ENCODE assay signal across 1 cellular context in the genomic region with DNA sequence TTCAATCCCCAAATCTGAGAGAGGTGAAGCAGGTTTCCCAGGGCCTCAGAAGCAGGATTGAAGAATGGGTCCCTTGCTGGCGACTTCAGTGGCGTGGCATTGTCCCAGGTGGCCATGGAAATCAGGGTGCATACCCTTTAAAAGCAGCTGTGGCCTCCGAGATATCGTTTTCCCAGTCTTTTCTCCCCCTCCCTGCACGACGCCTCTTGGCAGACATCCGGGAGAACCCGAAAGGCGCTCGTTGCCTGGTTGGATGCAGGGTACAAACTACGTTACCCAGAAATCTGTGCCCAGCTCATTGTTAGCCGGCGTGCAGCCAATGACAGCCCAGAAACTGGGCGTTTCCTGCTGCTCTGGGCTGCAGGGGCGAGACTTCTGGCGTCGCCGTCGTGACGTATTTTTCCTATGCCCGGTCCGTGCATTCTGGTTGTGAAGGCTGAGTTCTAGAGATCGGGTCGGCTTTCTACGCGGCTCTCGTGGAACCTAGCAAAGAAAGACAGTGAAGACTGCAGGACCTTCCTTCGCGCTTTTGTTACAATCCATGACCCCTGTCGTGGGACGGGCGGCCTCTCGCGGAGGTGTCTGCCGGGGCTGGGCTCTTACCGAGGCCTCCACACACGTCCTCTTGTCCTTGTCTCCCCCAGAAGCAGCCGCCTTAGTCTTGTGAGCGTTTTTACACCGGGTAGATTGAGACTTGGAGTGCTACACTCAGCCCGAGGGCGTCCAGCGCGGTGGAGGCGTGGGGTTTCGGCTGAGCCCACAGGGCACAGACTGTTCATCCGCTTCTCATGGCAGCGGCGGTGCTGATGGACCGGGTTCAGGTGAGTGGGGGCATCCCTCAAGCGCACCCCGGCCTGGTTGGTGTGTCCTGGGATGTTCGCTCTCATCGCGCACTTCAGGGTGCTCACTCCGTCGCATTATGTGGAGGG.
A peak's percentile ranks its signal among the peaks of the same experiment; 100 is the strongest.
TF ChIP-seq lines count a peak whose summit lies in the region.

A gene (plus strand): TSS at position 395 of the 929 bp plus-strand sequence. CDS start 394 bp downstream, at position 789.

TF ChIP-seq in HepG2, 621 proteins besides CTCF, POLR2A, EP300 and RAD21 (continued from another document and continues in another):
- TF ChIP-seq, protein P1, sequence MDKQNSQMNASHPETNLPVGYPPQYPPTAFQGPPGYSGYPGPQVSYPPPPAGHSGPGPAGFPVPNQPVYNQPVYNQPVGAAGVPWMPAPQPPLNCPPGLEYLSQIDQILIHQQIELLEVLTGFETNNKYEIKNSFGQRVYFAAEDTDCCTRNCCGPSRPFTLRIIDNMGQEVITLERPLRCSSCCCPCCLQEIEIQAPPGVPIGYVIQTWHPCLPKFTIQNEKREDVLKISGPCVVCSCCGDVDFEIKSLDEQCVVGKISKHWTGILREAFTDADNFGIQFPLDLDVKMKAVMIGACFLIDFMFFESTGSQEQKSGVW (CRISPR knock-in tag; IDR thresholded peaks at IDR 0.05; ENCODE audit: borderline replicate concordance), result no peak
- TF ChIP-seq ZNF777 (CRISPR knock-in tag; IDR thresholded peaks at IDR 0.05) (no peak), ZNF20 (CRISPR knock-in tag; IDR thresholded peaks at IDR 0.05) (no peak; the same call in 1 of the 2 replicates), SALL1 (CRISPR knock-in tag; IDR thresholded peaks at IDR 0.05) (peak; percentile 53), ATF7-NPFF (CRISPR knock-in tag; IDR thresholded peaks at IDR 0.05; ENCODE audit: low read depth) (no peak), TARDBP (CRISPR knock-in tag; IDR thresholded peaks at IDR 0.05) (no peak), GLI4 (CRISPR knock-in tag; IDR thresholded peaks at IDR 0.05; ENCODE audit: borderline replicate concordance) (no peak), ZFP62 (CRISPR knock-in tag; IDR thresholded peaks at IDR 0.05) (no peak), MAFF (IDR thresholded peaks at IDR 0.05; ENCODE audit: low read depth, low read length) (no peak), ZNF367 (CRISPR knock-in tag; IDR thresholded peaks at IDR 0.05; ENCODE audit: borderline replicate concordance) (no peak), SIX4 (CRISPR knock-in tag; IDR thresholded peaks at IDR 0.05) (no peak), ZNF446 (CRISPR knock-in tag; IDR thresholded peaks at IDR 0.05) (no peak; the same call in 1 of the 2 replicates), MAFK (conservative IDR thresholded peaks at IDR 0.05 in 1 of 2, IDR thresholded peaks at IDR 0.05 in 1 of 2; ENCODE audit: low read length in 2 of 2) (no peak), TBX3 (IDR thresholded peaks at IDR 0.05; ENCODE audit: borderline replicate concordance) (no peak), ZFX (CRISPR knock-in tag; IDR thresholded peaks at IDR 0.05; ENCODE audit: low read depth) (peak; percentile 88), RBAK (CRISPR knock-in tag; IDR thresholded peaks at IDR 0.05) (no peak), HMGA1 (CRISPR knock-in tag; conservative IDR thresholded peaks at IDR 0.05) (no peak), MXI1 (IDR thresholded peaks at IDR 0.05; ENCODE audit: borderline replicate concordance, low read depth, low read length) (peak; percentile 73; the same call in 1 of the 3 replicates), MAFG (CRISPR knock-in tag; IDR thresholded peaks at IDR 0.05) (no peak), ZNF335 (CRISPR knock-in tag; IDR thresholded peaks at IDR 0.05) (peak; percentile 57; the same call in 1 of the 2 replicates), RARG (CRISPR knock-in tag; IDR thresholded peaks at IDR 0.05; ENCODE audit: low read depth) (no peak), ZNF768 (CRISPR knock-in tag; IDR thresholded peaks at IDR 0.05) (peak; percentile 36; the same call in 1 of the 2 replicates), SMC3 (IDR thresholded peaks at IDR 0.05; ENCODE audit: low read length) (no peak), ZNF737 (CRISPR knock-in tag; IDR thresholded peaks at IDR 0.05; ENCODE audit: borderline replicate concordance) (no peak), MBNL3 (CRISPR knock-in tag; conservative IDR thresholded peaks at IDR 0.05) (no peak), U2AF2 (IDR thresholded peaks at IDR 0.05; ENCODE audit: low read depth, low read length) (no peak)
- TF ChIP-seq, protein P2, sequence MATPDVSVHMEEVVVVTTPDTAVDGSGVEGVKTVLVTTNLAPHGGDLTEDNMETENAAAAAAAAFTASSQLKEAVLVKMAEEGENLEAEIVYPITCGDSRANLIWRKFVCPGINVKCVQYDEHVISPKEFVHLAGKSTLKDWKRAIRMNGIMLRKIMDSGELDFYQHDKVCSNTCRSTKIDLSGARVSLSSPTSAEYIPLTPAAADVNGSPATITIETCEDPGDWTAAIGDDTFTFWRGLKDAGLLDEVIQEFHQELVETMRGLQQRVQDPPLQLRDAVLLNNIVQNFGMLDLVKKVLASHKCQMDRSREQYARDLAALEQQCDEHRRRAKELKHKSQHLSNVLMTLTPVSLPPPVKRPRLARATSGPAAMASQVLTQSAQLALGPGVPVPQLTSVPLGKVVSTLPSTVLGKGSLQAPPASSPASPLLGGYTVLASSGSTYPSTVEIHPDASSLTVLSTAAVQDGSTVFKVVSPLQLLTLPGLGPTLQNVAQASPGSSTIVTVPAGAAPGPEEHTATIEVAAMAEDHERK (CRISPR knock-in tag; IDR thresholded peaks at IDR 0.05; ENCODE audit: low read depth), result no peak; the same call in 1 of the 2 replicates
- TF ChIP-seq, protein P3, sequence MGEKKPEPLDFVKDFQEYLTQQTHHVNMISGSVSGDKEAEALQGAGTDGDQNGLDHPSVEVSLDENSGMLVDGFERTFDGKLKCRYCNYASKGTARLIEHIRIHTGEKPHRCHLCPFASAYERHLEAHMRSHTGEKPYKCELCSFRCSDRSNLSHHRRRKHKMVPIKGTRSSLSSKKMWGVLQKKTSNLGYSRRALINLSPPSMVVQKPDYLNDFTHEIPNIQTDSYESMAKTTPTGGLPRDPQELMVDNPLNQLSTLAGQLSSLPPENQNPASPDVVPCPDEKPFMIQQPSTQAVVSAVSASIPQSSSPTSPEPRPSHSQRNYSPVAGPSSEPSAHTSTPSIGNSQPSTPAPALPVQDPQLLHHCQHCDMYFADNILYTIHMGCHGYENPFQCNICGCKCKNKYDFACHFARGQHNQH (CRISPR knock-in tag; IDR thresholded peaks at IDR 0.05), result 0 out of 2 replicates have a peak, but pooled peaks have one; percentile 35
- TF ChIP-seq, protein P4, sequence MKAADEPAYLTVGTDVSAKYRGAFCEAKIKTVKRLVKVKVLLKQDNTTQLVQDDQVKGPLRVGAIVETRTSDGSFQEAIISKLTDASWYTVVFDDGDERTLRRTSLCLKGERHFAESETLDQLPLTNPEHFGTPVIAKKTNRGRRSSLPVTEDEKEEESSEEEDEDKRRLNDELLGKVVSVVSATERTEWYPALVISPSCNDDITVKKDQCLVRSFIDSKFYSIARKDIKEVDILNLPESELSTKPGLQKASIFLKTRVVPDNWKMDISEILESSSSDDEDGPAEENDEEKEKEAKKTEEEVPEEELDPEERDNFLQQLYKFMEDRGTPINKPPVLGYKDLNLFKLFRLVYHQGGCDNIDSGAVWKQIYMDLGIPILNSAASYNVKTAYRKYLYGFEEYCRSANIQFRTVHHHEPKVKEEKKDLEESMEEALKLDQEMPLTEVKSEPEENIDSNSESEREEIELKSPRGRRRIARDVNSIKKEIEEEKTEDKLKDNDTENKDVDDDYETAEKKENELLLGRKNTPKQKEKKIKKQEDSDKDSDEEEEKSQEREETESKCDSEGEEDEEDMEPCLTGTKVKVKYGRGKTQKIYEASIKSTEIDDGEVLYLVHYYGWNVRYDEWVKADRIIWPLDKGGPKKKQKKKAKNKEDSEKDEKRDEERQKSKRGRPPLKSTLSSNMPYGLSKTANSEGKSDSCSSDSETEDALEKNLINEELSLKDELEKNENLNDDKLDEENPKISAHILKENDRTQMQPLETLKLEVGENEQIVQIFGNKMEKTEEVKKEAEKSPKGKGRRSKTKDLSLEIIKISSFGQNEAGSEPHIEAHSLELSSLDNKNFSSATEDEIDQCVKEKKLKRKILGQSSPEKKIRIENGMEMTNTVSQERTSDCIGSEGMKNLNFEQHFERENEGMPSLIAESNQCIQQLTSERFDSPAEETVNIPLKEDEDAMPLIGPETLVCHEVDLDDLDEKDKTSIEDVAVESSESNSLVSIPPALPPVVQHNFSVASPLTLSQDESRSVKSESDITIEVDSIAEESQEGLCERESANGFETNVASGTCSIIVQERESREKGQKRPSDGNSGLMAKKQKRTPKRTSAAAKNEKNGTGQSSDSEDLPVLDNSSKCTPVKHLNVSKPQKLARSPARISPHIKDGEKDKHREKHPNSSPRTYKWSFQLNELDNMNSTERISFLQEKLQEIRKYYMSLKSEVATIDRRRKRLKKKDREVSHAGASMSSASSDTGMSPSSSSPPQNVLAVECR (CRISPR knock-in tag; IDR thresholded peaks at IDR 0.05; ENCODE audit: borderline replicate concordance), result peak; percentile 76; the same call in 1 of the 2 replicates
- TF ChIP-seq, protein P5, sequence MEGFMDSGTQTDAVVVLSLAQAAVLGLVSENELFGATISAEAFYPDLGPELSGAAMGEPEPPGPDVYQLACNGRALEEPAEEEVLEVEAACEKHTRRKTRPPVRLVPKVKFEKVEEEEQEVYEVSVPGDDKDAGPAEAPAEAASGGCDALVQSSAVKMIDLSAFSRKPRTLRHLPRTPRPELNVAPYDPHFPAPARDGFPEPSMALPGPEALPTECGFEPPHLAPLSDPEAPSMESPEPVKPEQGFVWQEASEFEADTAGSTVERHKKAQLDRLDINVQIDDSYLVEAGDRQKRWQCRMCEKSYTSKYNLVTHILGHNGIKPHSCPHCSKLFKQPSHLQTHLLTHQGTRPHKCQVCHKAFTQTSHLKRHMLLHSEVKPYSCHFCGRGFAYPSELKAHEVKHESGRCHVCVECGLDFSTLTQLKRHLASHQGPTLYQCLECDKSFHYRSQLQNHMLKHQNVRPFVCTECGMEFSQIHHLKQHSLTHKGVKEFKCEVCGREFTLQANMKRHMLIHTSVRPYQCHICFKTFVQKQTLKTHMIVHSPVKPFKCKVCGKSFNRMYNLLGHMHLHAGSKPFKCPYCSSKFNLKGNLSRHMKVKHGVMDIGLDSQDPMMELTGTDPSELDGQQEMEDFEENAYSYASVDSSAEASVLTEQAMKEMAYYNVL (CRISPR knock-in tag; IDR thresholded peaks at IDR 0.05; ENCODE audit: borderline replicate concordance), result no peak
- TF ChIP-seq, protein P6, sequence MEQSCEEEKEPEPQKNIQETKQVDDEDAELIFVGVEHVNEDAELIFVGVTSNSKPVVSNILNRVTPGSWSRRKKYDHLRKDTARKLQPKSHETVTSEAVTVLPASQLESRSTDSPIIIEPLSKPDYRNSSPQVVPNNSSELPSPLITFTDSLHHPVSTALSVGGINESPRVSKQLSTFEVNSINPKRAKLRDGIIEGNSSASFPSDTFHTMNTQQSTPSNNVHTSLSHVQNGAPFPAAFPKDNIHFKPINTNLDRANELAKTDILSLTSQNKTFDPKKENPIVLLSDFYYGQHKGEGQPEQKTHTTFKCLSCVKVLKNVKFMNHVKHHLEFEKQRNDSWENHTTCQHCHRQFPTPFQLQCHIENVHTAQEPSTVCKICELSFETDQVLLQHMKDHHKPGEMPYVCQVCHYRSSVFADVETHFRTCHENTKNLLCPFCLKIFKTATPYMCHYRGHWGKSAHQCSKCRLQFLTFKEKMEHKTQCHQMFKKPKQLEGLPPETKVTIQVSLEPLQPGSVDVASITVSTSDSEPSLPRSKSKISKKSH (CRISPR knock-in tag; IDR thresholded peaks at IDR 0.05; ENCODE audit: borderline replicate concordance), result peak; percentile 15; the same call in 1 of the 2 replicates
- TF ChIP-seq, protein P7, sequence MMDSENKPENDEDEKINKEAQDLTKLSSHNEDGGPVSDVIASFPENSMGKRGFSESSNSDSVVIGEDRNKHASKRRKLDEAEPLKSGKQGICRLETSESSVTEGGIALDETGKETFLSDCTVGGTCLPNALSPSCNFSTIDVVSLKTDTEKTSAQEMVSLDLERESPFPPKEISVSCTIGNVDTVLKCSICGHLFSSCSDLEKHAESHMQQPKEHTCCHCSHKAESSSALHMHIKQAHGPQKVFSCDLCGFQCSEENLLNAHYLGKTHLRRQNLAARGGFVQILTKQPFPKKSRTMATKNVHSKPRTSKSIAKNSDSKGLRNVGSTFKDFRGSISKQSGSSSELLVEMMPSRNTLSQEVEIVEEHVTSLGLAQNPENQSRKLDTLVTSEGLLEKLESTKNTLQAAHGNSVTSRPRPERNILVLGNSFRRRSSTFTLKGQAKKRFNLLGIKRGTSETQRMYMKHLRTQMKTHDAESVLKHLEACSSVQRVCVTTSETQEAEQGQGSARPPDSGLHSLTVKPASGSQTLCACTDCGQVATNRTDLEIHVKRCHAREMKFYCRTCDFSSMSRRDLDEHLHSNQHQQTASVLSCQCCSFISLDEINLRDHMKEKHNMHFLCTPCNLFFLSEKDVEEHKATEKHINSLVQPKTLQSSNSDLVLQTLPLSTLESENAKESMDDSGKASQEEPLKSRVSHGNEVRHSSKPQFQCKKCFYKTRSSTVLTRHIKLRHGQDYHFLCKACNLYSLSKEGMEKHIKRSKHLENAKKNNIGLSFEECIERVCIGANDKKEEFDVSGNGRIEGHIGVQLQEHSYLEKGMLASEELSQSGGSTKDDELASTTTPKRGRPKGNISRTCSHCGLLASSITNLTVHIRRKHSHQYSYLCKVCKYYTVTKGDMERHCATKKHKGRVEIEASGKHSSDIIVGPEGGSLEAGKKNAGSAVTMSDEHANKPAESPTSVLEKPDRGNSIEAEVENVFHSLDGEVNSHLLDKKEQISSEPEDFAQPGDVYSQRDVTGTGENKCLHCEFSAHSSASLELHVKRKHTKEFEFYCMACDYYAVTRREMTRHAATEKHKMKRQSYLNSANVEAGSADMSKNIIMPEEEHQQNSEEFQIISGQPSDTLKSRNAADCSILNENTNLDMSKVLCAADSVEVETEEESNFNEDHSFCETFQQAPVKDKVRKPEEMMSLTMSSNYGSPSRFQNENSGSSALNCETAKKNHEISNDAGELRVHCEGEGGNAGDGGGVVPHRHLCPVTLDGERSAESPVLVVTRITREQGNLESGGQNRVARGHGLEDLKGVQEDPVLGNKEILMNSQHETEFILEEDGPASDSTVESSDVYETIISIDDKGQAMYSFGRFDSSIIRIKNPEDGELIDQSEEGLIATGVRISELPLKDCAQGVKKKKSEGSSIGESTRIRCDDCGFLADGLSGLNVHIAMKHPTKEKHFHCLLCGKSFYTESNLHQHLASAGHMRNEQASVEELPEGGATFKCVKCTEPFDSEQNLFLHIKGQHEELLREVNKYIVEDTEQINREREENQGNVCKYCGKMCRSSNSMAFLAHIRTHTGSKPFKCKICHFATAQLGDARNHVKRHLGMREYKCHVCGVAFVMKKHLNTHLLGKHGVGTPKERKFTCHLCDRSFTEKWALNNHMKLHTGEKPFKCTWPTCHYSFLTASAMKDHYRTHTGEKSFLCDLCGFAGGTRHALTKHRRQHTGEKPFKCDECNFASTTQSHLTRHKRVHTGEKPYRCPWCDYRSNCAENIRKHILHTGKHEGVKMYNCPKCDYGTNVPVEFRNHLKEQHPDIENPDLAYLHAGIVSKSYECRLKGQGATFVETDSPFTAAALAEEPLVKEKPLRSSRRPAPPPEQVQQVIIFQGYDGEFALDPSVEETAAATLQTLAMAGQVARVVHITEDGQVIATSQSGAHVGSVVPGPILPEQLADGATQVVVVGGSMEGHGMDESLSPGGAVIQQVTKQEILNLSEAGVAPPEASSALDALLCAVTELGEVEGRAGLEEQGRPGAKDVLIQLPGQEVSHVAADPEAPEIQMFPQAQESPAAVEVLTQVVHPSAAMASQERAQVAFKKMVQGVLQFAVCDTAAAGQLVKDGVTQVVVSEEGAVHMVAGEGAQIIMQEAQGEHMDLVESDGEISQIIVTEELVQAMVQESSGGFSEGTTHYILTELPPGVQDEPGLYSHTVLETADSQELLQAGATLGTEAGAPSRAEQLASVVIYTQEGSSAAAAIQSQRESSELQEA (CRISPR knock-in tag; IDR thresholded peaks at IDR 0.05; ENCODE audit: not compliant biosample characterization), result peak; percentile 70
